ENCODE assay signal across 1 cellular context in genomic region chr16:74623214-74623842, GRCh38.
TF ChIP-seq lines count a peak whose summit lies in the region.

No MANE protein-coding gene starts in this region.

TF ChIP-seq in H1, 55 proteins besides CTCF, POLR2A, EP300 and RAD21 (continued from another document):
- TF ChIP-seq JUND (IDR thresholded peaks at IDR 0.05; ENCODE audit: low read length) (no peak), KDM5A (IDR thresholded peaks at IDR 0.05; ENCODE audit: low read length) (no peak), CHD7 (IDR thresholded peaks at IDR 0.05; ENCODE audit: insufficient replicate concordance, low read length) (no peak), ZNF274 (IDR thresholded peaks at IDR 0.05; ENCODE audit: borderline replicate concordance, extremely low read depth, low read length) (no peak), GABPA (IDR thresholded peaks at IDR 0.05; ENCODE audit: borderline replicate concordance, insufficient read depth, low read length) (no peak), NRF1 (IDR thresholded peaks at IDR 0.05; ENCODE audit: low read depth, low read length) (no peak), MAFK (IDR thresholded peaks at IDR 0.05; ENCODE audit: low read depth, low read length) (no peak), ATF2 (IDR thresholded peaks at IDR 0.05; ENCODE audit: low read length) (no peak), BRCA1 (IDR thresholded peaks at IDR 0.05; ENCODE audit: low read depth, low read length) (no peak), TBP (IDR thresholded peaks at IDR 0.05; ENCODE audit: low read depth, low read length) (no peak), EZH2 (IDR thresholded peaks at IDR 0.05; ENCODE audit: low read depth, low read length, severe bottlenecking) (no peak), HDAC6 (IDR thresholded peaks at IDR 0.05; ENCODE audit: low read depth, low read length) (no peak), NANOG (IDR thresholded peaks at IDR 0.05; ENCODE audit: insufficient read depth, low read depth, low read length, poor library complexity, severe bottlenecking) (no peak), EGR1 (IDR thresholded peaks at IDR 0.05; ENCODE audit: borderline replicate concordance, low read depth, low read length) (no peak)
